11 cellular contexts compared by ENCODE assay signal in genomic region chr4:38105475-38105874, GRCh38.
DNase-seq lines count a peak whose midpoint lies in the region; ATAC-seq and TF ChIP-seq lines count a peak whose summit lies in the region.
"Had no signal": no experiment of that assay in that cellular context is flagged by ENCODE, and none has a peak within 500 bp of the region (broad histone marks: within the 10 kb centered on the region; RNA-seq: fewer than 3 reads in every experiment).

No MANE protein-coding gene starts in this region.

- no peaks in the 10 kb centered on the region for H3K79me2 ChIP-seq in PC-9 (ENCODE audit: low read depth)

- ATAC-seq in GM19023 (IDR thresholded peaks at IDR 0.05; ENCODE audit: unreplicated experiment) (peak; percentile 96), HG02642 (IDR thresholded peaks at IDR 0.05; ENCODE audit: poor library complexity, unreplicated experiment) (peak; percentile 82), HG03460 (IDR thresholded peaks at IDR 0.05; ENCODE audit: unreplicated experiment) (peak; percentile 83)
- ATAC-seq: gastrocnemius medialis had no signal

- H3K4me2 ChIP-seq in PC-9 = no peak overlapping the region

- DNase-seq in COLO668 (lab: John Stamatoyannopoulos, UW; ENCODE audit: unreplicated experiment) (peak; percentile 17), KG1 (lab: John Stamatoyannopoulos, UW) (no peak), cerebellar nuclear complex (lab: John Stamatoyannopoulos, UW) (no peak), PC-9 (no peak), NCI-H2227 treated with DMSO at 0.1 percent for 48 hours (lab: John Stamatoyannopoulos, UW) (no peak)
- DNase-seq: gastrocnemius medialis, uterus had no signal

- no peak for TF ChIP-seq CTCF in PC-9 (conservative IDR thresholded peaks at IDR 0.05)

- intact Hi-C loops in PC-9 (cut with micrococcal nuclease; ENCODE audit: unreplicated experiment) = no loop called here

- H2AFZ ChIP-seq in PC-9 = no peak overlapping the region

- CTCF ChIA-PET in PC-9 (lab: Charles Lee) = no interaction called here

- H3K4me1 ChIP-seq in PC-9 (replicated peaks; ENCODE audit: insufficient read depth) = no peaks in the 10 kb centered on the region
- H3K4me1 ChIP-seq: gastrocnemius medialis had no signal

- H3K27me3 ChIP-seq in PC-9 (ENCODE audit: insufficient read depth, low read depth) = no peaks in the 10 kb centered on the region
- H3K27me3 ChIP-seq: gastrocnemius medialis, uterus had no signal

- no peaks in the 10 kb centered on the region for H4K20me1 ChIP-seq in PC-9 (ENCODE audit: insufficient read depth)

- no peaks in the 10 kb centered on the region; the same call in 1 of the 2 replicates for H3F3A ChIP-seq in PC-9 (ENCODE audit: insufficient read depth, low read depth)

- no peak overlapping the region for H3K27ac ChIP-seq in PC-9
- H3K27ac ChIP-seq: gastrocnemius medialis had no signal

- H3K9me3 ChIP-seq in PC-9 (ENCODE audit: insufficient read depth, low read depth) = no peaks in the 10 kb centered on the region
- H3K9me3 ChIP-seq: gastrocnemius medialis, uterus had no signal

- POLR2A ChIA-PET in PC-9 (lab: Charles Lee; ENCODE audit: unreplicated experiment) = no interaction called here

- H3K36me3 ChIP-seq in PC-9 (ENCODE audit: low read depth) = no peaks in the 10 kb centered on the region
- H3K36me3 ChIP-seq: uterus had no signal

- no TSS peak for BruUV-seq in PC-9 (replicated peaks; lab: Mats Ljungman, UMichigan)

- no peaks in the 10 kb centered on the region for H3K9me2 ChIP-seq in PC-9 (ENCODE audit: insufficient read depth)

- H3K4me3 ChIP-seq in PC-9 = no peak overlapping the region
- H3K4me3 ChIP-seq: gastrocnemius medialis, lung, uterus had no signal
